Comparison of ENCODE assay signal across 14 cellular contexts in the genomic region with DNA sequence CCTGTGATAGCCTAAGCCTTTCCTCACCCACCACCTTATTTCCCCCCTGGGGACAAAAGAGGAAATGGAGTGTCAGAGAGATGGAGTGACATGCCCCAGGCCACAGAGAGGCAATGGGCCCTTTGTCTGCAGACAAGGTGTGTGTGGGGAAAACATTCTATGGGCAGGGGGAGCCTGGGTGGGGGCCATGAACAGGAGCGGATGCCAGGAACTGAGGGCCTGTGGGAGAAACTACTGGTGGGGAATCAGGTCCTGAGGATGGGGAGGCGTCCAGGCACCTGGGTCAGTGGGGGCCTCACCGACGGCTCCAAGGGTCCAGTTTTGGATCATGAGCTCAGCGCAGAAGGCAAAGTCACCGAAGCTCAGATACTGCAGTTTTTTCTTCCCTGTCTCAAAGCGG. TPM values are rescaled to one million over a fixed set of nuclear protein-coding genes. Genes with fewer than 3 reads are reported as not detected.
DNase-seq lines count a peak whose midpoint lies in the region; ATAC-seq and TF ChIP-seq lines count a peak whose summit lies in the region.
"Had no signal": no experiment of that assay in that cellular context is flagged by ENCODE, and none has a peak within 500 bp of the region (broad histone marks: within the 10 kb centered on the region; RNA-seq: fewer than 3 reads in every experiment).

No MANE protein-coding gene starts in this region.

- no peaks in the 10 kb centered on the region for H3K27me3 Mint-ChIP-seq in activated T-cell treated with anti-CD3 and anti-CD28 coated beads, Interleukin-2, amount 50 U/mL, for 24 hours
- H3K27me3 Mint-ChIP-seq in activated T-cell treated with anti-CD3 and anti-CD28 coated beads, Interleukin-2, amount 50 U/mL, for 4 hours (ENCODE audit: low read depth): no peaks in the 10 kb centered on the region
- H3K27me3 Mint-ChIP-seq: activated CD4-positive, alpha-beta T cell treated with anti-CD3 and anti-CD28 coated beads, Interleukin-2, amount 10 ng/mL, durations not matched to agents 24 days and 14 days had no signal

- no peak overlapping the region for H3K4me3 Mint-ChIP-seq in activated T-cell treated with anti-CD3 and anti-CD28 coated beads, Interleukin-2, amount 50 U/mL, for 24 hours
- H3K4me3 Mint-ChIP-seq in activated T-cell treated with anti-CD3 and anti-CD28 coated beads, Interleukin-2, amount 50 U/mL, for 4 hours: no peak overlapping the region
- H3K4me3 Mint-ChIP-seq: activated CD4-positive, alpha-beta T cell treated with anti-CD3 and anti-CD28 coated beads, Interleukin-2, amount 10 ng/mL, durations not matched to agents 24 days and 14 days had no signal

- H3K4me3 ChIP-seq in lower lobe of right lung (no peak overlapping the region), upper lobe of right lung (no peak overlapping the region), colonic mucosa (no peak overlapping the region)
- H3K4me3 ChIP-seq: left ventricle myocardium inferior, ovary, tibial nerve had no signal

- peaks cover 33% of the 10 kb centered on the region for H3K4me1 ChIP-seq in lower lobe of right lung
- H3K4me1 ChIP-seq in upper lobe of right lung: peaks cover 25% of the 10 kb centered on the region
- peaks cover 5% of the 10 kb centered on the region for H3K4me1 ChIP-seq in colonic mucosa

- H3K27ac ChIP-seq in VCaP (peak overlapping the region; percentile 94; the same call in 1 of the 2 replicates), lower lobe of right lung (no peak overlapping the region), upper lobe of right lung (no peak overlapping the region), colonic mucosa (no peak overlapping the region)
- H3K27ac ChIP-seq: left ventricle myocardium inferior, ovary had no signal

- no peak overlapping the region for H3K9ac ChIP-seq in colonic mucosa (ENCODE audit: low read depth in 2 of 2, low read length in 2 of 2)

- TF ChIP-seq CTCF in VCaP (conservative IDR thresholded peaks at IDR 0.05): no peak
- no peak for TF ChIP-seq CTCF in lower lobe of right lung (IDR thresholded peaks at IDR 0.05)
- TF ChIP-seq CTCF in upper lobe of right lung (IDR thresholded peaks at IDR 0.05): no peak
- TF ChIP-seq CTCF in colonic mucosa (IDR thresholded peaks at IDR 0.05): no peak

- H3K27me3 ChIP-seq in lower lobe of right lung (ENCODE audit: low read depth): no peaks in the 10 kb centered on the region
- no peaks in the 10 kb centered on the region for H3K27me3 ChIP-seq in upper lobe of right lung
- H3K27me3 ChIP-seq in colonic mucosa: no peaks in the 10 kb centered on the region
- H3K27me3 ChIP-seq: ovary, tibial nerve had no signal

- peaks cover 68% of the 10 kb centered on the region for H3K4me1 Mint-ChIP-seq in activated T-cell treated with anti-CD3 and anti-CD28 coated beads, Interleukin-2, amount 50 U/mL, for 24 hours (ENCODE audit: low read depth)
- peaks cover 49% of the 10 kb centered on the region for H3K4me1 Mint-ChIP-seq in activated T-cell treated with anti-CD3 and anti-CD28 coated beads, Interleukin-2, amount 50 U/mL, for 4 hours (ENCODE audit: low read depth)

- no peaks in the 10 kb centered on the region for H3K9me3 Mint-ChIP-seq in activated T-cell treated with anti-CD3 and anti-CD28 coated beads, Interleukin-2, amount 50 U/mL, for 24 hours
- H3K9me3 Mint-ChIP-seq in activated T-cell treated with anti-CD3 and anti-CD28 coated beads, Interleukin-2, amount 50 U/mL, for 4 hours: no peaks in the 10 kb centered on the region
- H3K9me3 Mint-ChIP-seq: activated CD4-positive, alpha-beta T cell treated with anti-CD3 and anti-CD28 coated beads, Interleukin-2, amount 10 ng/mL, durations not matched to agents 24 days and 14 days had no signal

- DNase-seq in activated T-cell treated with anti-CD3 and anti-CD28 coated beads, Interleukin-2, amount 50 U/mL, for 24 hours: no peak
- no peak for DNase-seq in activated T-cell treated with anti-CD3 and anti-CD28 coated beads, Interleukin-2, amount 50 U/mL, for 4 hours
- DNase-seq in lower lobe of right lung (peak; percentile 40), upper lobe of right lung (peak; percentile 53), H4 (ENCODE audit: low spot score) (no peak), NCI-H526 treated with DMSO at 0.1 percent for 48 hours (lab: John Stamatoyannopoulos, UW) (no peak), colonic mucosa (no peak)
- DNase-seq: NCI-H187 treated with DMSO at 0.1 percent for 48 hours had no signal

- peaks cover 72% of the 10 kb centered on the region for H3K36me3 Mint-ChIP-seq in activated T-cell treated with anti-CD3 and anti-CD28 coated beads, Interleukin-2, amount 50 U/mL, for 24 hours (ENCODE audit: low read depth)
- H3K36me3 Mint-ChIP-seq in activated T-cell treated with anti-CD3 and anti-CD28 coated beads, Interleukin-2, amount 50 U/mL, for 4 hours (ENCODE audit: insufficient read depth): peaks cover 15% of the 10 kb centered on the region

- H3K36me3 ChIP-seq in lower lobe of right lung: peaks cover 44% of the 10 kb centered on the region
- H3K36me3 ChIP-seq in upper lobe of right lung: peaks cover 38% of the 10 kb centered on the region
- H3K36me3 ChIP-seq in colonic mucosa: peaks cover 7% of the 10 kb centered on the region
- H3K36me3 ChIP-seq: ovary had no signal

- no peaks in the 10 kb centered on the region for H3K9me3 ChIP-seq in lower lobe of right lung
- H3K9me3 ChIP-seq in upper lobe of right lung: no peaks in the 10 kb centered on the region
- H3K9me3 ChIP-seq in colonic mucosa: no peaks in the 10 kb centered on the region
- H3K9me3 ChIP-seq: left ventricle myocardium inferior, ovary, tibial nerve had no signal

- intact Hi-C loops in lower lobe of right lung (cut with DNase I): loop anchor here (10.0 kb wide), 1 partner anchor 100 kb away; no protein-coding TSS in a partner anchor
- intact Hi-C loops in upper lobe of right lung (cut with DNase I): no loop called here
- intact Hi-C loops in colonic mucosa (cut with DNase I): loop anchor here (5.0 kb wide), 1 partner anchor 102 kb away; no protein-coding TSS in a partner anchor

- H3K27ac Mint-ChIP-seq in activated T-cell treated with anti-CD3 and anti-CD28 coated beads, Interleukin-2, amount 50 U/mL, for 24 hours: peak overlapping the region; percentile 88

- no peak for ATAC-seq in activated T-cell treated with anti-CD3 and anti-CD28 coated beads, Interleukin-2, amount 50 U/mL, for 4 hours
- ATAC-seq in lower lobe of right lung: no peak
- no peak for ATAC-seq in upper lobe of right lung

RNA-seq across cellular contexts. Expression of a gene that starts 3.0 kb away (rescaled TPM):
- total RNA-seq in activated T-cell treated with anti-CD3 and anti-CD28 coated beads, Interleukin-2, amount 50 U/mL, for 4 hours: 10 to 100 TPM; 72.8 to 86.1 (median 83.9) TPM
- total RNA-seq in lower lobe of right lung (44.0 TPM), upper lobe of right lung (35.5 TPM), colonic mucosa (10 to 100 TPM; 41.9 to 53.5 TPM)
- total RNA-seq in H4 (2014; rRNA removed; shearing (Covaris generic)): 175 and 231 TPM in 2 replicates

RNA-seq across cellular contexts. Expression of a gene that starts 5.2 kb away (rescaled TPM):
- 100 to 1,000 TPM in 1 of 3 donors, 10 to 100 TPM in 2; 77.8 to 116 (median 95.6) TPM for total RNA-seq in activated T-cell treated with anti-CD3 and anti-CD28 coated beads, Interleukin-2, amount 50 U/mL, for 4 hours
- 28.6 TPM for total RNA-seq in lower lobe of right lung
- total RNA-seq in upper lobe of right lung: 36.4 TPM
- 35.8 and 44.2 TPM in 2 replicates for total RNA-seq in H4 (2014; rRNA removed; shearing (Covaris generic))
- total RNA-seq in colonic mucosa: 10 to 100 TPM; 11.2 to 16.3 TPM

RNA-seq across cellular contexts. Expression of a gene that starts 5.6 kb away (rescaled TPM):
- 10 to 100 TPM in 2 of 3 donors, 1 to 10 TPM in 1; 8.4 to 12.3 (median 11.2) TPM for total RNA-seq in activated T-cell treated with anti-CD3 and anti-CD28 coated beads, Interleukin-2, amount 50 U/mL, for 4 hours
- total RNA-seq in lower lobe of right lung: 20.6 TPM
- 17.2 TPM for total RNA-seq in upper lobe of right lung
- total RNA-seq in H4 (2014; rRNA removed; shearing (Covaris generic)): not detected in 2 replicates
- total RNA-seq in colonic mucosa: 1 to 10 TPM; 1.2 TPM
- total RNA-seq: chondrocyte had no signal

RNA-seq across cellular contexts. Expression of a gene that starts 12.6 kb away (rescaled TPM):
- total RNA-seq in activated T-cell treated with anti-CD3 and anti-CD28 coated beads, Interleukin-2, amount 50 U/mL, for 4 hours: 1 to 10 TPM; 1.0 to 2.9 (median 2.0) TPM
- total RNA-seq in lower lobe of right lung (53.9 TPM), upper lobe of right lung (62.0 TPM), colonic mucosa (10 to 100 TPM in 1 of 2 donors, 1 to 10 TPM in 1; 9.6 to 22.5 TPM)
- total RNA-seq in H4 (2014; rRNA removed; shearing (Covaris generic)): 0.33 and 3.9 TPM in 2 replicates

RNA-seq across cellular contexts. Expression of a gene that starts 15.0 kb away (rescaled TPM):
- 10 to 100 TPM; 75.6 to 77.2 (median 76.9) TPM for total RNA-seq in activated T-cell treated with anti-CD3 and anti-CD28 coated beads, Interleukin-2, amount 50 U/mL, for 4 hours
- total RNA-seq in lower lobe of right lung (2.2 TPM), upper lobe of right lung (3.9 TPM), colonic mucosa (1 to 10 TPM in 1 of 2 donors, under 1 TPM in 1; 0.84 to 4.2 TPM)
- 12.9 and 18.0 TPM in 2 replicates for total RNA-seq in H4 (2014; rRNA removed; shearing (Covaris generic))

Comparison
In these comparisons a context has a peak if more than half of its experiments do, and no peak if none do; other contexts are left out.
1. DNase-seq: peak in lower lobe of right lung (single experiment) and upper lobe of right lung (single experiment); none in activated T-cell treated with anti-CD3 and anti-CD28 coated beads, Interleukin-2, amount 50 U/mL, for 24 hours (single experiment), activated T-cell treated with anti-CD3 and anti-CD28 coated beads, Interleukin-2, amount 50 U/mL, for 4 hours (single experiment), H4 (single experiment), NCI-H526 treated with DMSO at 0.1 percent for 48 hours (single experiment) and colonic mucosa (single experiment).